ENCODE assay signal across 8 cellular contexts in the genomic region with DNA sequence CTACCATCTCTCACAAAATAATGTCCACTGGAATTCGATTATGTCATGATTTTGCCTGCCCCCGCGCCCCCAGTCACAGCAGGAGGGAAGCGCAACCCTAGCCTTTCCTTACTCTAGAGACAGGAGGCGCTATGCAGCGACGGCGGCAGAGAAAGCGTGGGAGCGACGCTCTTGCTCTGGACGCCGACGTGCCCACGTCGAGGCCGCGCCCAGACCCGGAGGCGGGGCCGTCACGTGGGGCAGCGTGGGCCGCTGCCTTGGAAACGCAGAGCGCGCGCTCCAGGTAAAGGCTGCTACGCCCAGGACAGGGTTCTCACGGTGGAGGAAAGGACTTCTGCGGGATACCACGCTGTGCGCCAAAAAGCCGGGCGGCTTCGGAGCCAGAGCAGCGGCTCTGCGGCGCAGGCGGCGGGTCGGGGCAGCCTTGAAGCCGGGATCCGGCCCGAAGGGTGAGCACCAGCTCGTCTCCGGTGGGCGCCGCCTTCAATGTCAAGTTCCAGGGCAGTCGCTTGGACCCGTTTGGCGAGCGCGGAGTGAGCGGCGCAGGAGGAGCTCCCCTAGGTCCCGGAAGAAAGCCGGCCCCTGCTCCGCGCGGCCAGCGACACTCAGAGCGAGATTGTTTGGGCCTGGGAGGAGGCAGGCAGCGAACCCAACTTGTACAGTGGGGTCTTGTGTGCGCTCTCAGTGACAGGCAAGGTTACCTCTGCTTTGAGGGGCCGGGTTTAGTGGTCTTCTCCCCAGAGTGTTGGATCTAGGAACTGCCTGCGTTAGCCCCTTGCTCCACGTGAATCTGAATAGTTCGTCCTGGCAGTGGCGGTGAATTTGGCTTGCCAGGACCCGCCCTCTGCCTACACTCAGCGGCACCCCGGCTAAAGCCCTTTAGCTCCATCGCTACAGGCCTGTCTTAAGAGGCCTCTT.
DNase-seq lines count a peak whose midpoint lies in the region; ATAC-seq and TF ChIP-seq lines count a peak whose summit lies in the region.

No MANE protein-coding gene starts in this region.

- H3K9me3 Mint-ChIP-seq in activated B cell treated with CpG ODN at 0.5 μM for 24 hours = no peaks in the 10 kb centered on the region
- no peaks in the 10 kb centered on the region for H3K9me3 Mint-ChIP-seq in central memory CD8-positive, alpha-beta T cell

- no peaks in the 10 kb centered on the region for H3K27me3 Mint-ChIP-seq in activated B cell treated with CpG ODN at 0.5 μM for 24 hours
- no peaks in the 10 kb centered on the region for H3K27me3 Mint-ChIP-seq in central memory CD8-positive, alpha-beta T cell

- WGBS in spleen, 5 donors = 0 to 1% (median 1%) methylated on average over 23 to 74 of the region's 74 CpGs

- POLR2A ChIA-PET in activated B cell treated with CpG ODN at 0.5 μM for 24 hours (lab: Charles Lee) = interaction anchor here (0.6 to 2.1 kb wide), 6 partner anchors 122 to 306 kb away, joined by 3 to 15 read pairs (median 7); a partner anchor contains a TSS

- H3K4me3 ChIP-seq in AG09309 (ENCODE audit: control insufficient read depth, low read depth, low read length) (peak overlapping the region; percentile 56), spleen (peak overlapping the region; percentile 87 to 100 (median 99))

- CTCF ChIA-PET in activated B cell treated with CpG ODN at 0.5 μM for 24 hours (lab: Charles Lee) = interaction anchor here (0.6 to 2.7 kb wide), 9 partner anchors 11 to 306 kb away, joined by 3 to 42 read pairs (median 4); a partner anchor contains a TSS

- H3K27me3 ChIP-seq in spleen (replicated peaks in 1 of 7) = no peaks in the 10 kb centered on the region

- DNase-seq in AG09309 (ENCODE audit: low read depth) (peak; percentile 45), NCI-H2196 treated with DMSO at 0.1 percent for 48 hours (lab: John Stamatoyannopoulos, UW; ENCODE audit: unreplicated experiment) (peak; percentile 66), activated B cell treated with CpG ODN at 0.5 μM for 24 hours (peak; percentile 84), iris pigment epithelial cell (ENCODE audit: low read depth) (peak; percentile 91), spleen (peak; percentile 96)
- DNase-seq in central memory CD8-positive, alpha-beta T cell (ENCODE audit: low spot score in 2 of 2) = peak; percentile 62 to 71

- peaks cover 18% of the 10 kb centered on the region for H3K4me1 Mint-ChIP-seq in activated B cell treated with CpG ODN at 0.5 μM for 24 hours
- peaks cover 23% of the 10 kb centered on the region for H3K4me1 Mint-ChIP-seq in central memory CD8-positive, alpha-beta T cell

- peaks cover 4 to 31% (median 25%) of the 10 kb centered on the region in 6 donors for H3K4me1 ChIP-seq in spleen

- intact Hi-C loops in activated B cell treated with CpG ODN at 0.5 μM for 24 hours (cut with micrococcal nuclease) (loop anchor here (1.0 to 10.0 kb wide), 13 partner anchors 122 to 1433 kb away; a partner anchor contains a TSS), spleen (cut with DNase I; ENCODE audit: low total_unique reads) (loop anchor here (5.0 kb wide), 1 partner anchor 179 kb away; no protein-coding TSS in a partner anchor)

- peak overlapping the region; percentile 58 to 78 (median 70) for H3K27ac ChIP-seq in spleen

- H3K27ac Mint-ChIP-seq in activated B cell treated with CpG ODN at 0.5 μM for 24 hours = peak overlapping the region; percentile 77
- H3K27ac Mint-ChIP-seq in central memory CD8-positive, alpha-beta T cell (ENCODE audit: low read depth) = peak overlapping the region; percentile 78

- H3K4me3 Mint-ChIP-seq in activated B cell treated with CpG ODN at 0.5 μM for 24 hours = peak overlapping the region; percentile 89
- H3K4me3 Mint-ChIP-seq in central memory CD8-positive, alpha-beta T cell = peak overlapping the region; percentile 89

- peak; percentile 89 for ATAC-seq in GM18909 (IDR thresholded peaks at IDR 0.05; ENCODE audit: poor library complexity, unreplicated experiment)
- peak; percentile 92 for ATAC-seq in HG03159 (IDR thresholded peaks at IDR 0.05; ENCODE audit: unreplicated experiment)
- peak; percentile 97 for ATAC-seq in activated B cell treated with CpG ODN at 0.5 μM for 24 hours (ENCODE audit: low read depth)
- peak; percentile 95 for ATAC-seq in central memory CD8-positive, alpha-beta T cell (replicated peaks; ENCODE audit: extremely low read depth, poor library complexity, severe bottlenecking)

- peaks cover 2% of the 10 kb centered on the region for H3K36me3 Mint-ChIP-seq in activated B cell treated with CpG ODN at 0.5 μM for 24 hours (ENCODE audit: low read depth)
- H3K36me3 Mint-ChIP-seq in central memory CD8-positive, alpha-beta T cell (ENCODE audit: insufficient read depth) = peaks cover 3% of the 10 kb centered on the region

- H3K36me3 ChIP-seq in spleen = peaks cover 0 to 5% (median 0%) of the 10 kb centered on the region in 6 donors

- no peak for TF ChIP-seq POLR2A in spleen (IDR thresholded peaks at IDR 0.05)

- TF ChIP-seq CTCF in AG09309 (IDR thresholded peaks at IDR 0.05; ENCODE audit: control insufficient read depth, insufficient read depth, low read depth, low read length, missing control alignments) = peak; percentile 90
- no peak for TF ChIP-seq CTCF in activated B cell treated with CpG ODN at 0.5 μM for 24 hours (IDR thresholded peaks at IDR 0.05)
- peak; percentile 80 to 95 (median 93) for TF ChIP-seq CTCF in spleen (IDR thresholded peaks at IDR 0.05 in 8 of 11, conservative IDR thresholded peaks at IDR 0.05 in 3 of 11)

- H3K9me3 ChIP-seq in spleen = no peaks in the 10 kb centered on the region

Comparison
In these comparisons a context has a peak if more than half of its experiments do, and no peak if none do; other contexts are left out.
1. Peak in every context shown above with its lines: DNase-seq, ATAC-seq, H3K4me3 ChIP-seq and H3K27ac ChIP-seq.
2. DNase-seq: peak in every context shown above with its lines; median percentile 96 in spleen; 91 in iris pigment epithelial cell; 84 in activated B cell treated with CpG ODN at 0.5 μM for 24 hours; 66 in central memory CD8-positive, alpha-beta T cell; 66 in NCI-H2196 treated with DMSO at 0.1 percent for 48 hours; 45 in AG09309.